8 cellular contexts compared by ENCODE assay signal in the genomic region with DNA sequence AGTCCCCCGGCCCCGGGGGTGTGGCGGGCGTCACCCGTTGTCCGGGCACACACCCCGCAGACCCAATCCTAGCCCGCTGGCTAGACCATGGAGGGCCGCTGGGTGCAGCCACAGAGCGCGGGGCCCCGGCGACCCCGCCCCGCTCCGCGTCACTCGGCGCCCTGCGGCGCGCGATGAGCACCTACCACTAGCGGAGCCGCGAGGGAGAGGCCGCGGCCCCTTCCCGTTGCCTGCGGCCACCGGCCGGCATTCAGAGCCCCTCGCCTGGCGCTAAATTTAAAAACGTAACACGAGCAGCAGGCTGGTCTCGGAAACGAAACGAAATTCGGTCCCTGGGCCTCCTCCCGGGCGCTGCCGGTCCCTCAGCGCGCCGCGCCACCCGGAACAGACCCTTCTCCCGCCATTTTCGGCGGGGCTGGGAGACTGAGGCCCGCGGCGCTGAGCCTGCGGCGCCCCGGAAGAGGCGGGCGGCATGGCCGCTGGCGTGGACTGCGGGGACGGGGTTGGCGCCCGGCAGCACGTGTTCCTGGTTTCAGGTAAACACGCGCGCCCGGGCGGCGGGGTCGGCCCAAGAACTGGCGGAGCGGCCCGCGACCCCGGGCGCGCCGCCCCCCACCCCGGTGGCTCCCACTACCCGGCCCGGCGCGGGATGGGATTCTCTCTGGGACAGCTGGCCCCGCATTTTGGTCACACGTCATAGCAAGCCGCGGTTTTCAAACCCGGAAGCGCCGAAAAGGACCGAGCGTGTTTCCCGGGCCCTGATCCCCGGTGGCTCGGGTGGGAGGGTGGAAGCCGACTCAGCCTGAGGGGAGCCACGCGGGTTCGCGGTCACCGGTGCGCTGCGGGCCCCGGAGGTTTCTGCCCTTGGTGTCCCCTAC. TPM values are rescaled to one million over a fixed set of nuclear protein-coding genes. Genes with fewer than 3 reads are reported as not detected.
A peak's percentile ranks its signal among the peaks of the same experiment; 100 is the strongest.
DNase-seq lines count a peak whose midpoint lies in the region; ATAC-seq, FAIRE-seq and TF ChIP-seq lines count a peak whose summit lies in the region.

A gene with protein sequence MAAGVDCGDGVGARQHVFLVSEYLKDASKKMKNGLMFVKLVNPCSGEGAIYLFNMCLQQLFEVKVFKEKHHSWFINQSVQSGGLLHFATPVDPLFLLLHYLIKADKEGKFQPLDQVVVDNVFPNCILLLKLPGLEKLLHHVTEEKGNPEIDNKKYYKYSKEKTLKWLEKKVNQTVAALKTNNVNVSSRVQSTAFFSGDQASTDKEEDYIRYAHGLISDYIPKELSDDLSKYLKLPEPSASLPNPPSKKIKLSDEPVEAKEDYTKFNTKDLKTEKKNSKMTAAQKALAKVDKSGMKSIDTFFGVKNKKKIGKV (plus strand): TSS at position 187 of the 878 bp plus-strand sequence. CDS start 286 bp downstream, at position 473.

- peak; percentile 64 to 73; a peak in 3 of 4 replicates for TF ChIP-seq POLR2A in HepG2 (IDR thresholded peaks at IDR 0.05; ENCODE audit: insufficient read depth in 1 of 2, low read depth in 2 of 2, low read length in 2 of 2)

- no peaks in the 10 kb centered on the region for H3K36me3 ChIP-seq in HepG2 (replicated peaks in 1 of 2; ENCODE audit: control insufficient read depth in 1 of 2, insufficient read depth in 2 of 2, low read length in 2 of 2)

- no peaks in the 10 kb centered on the region for H3K9me3 Mint-ChIP-seq in activated CD4-positive, alpha-beta T cell treated with anti-CD3 and anti-CD28 coated beads, Interleukin-2, amount 10 ng/mL, durations not matched to agents 24 days and 14 days

- no peak within 1 kb of the TSS for H2AFZ ChIP-seq in HepG2 (ENCODE audit: low read length)

- H3K36me3 Mint-ChIP-seq in activated CD4-positive, alpha-beta T cell treated with anti-CD3 and anti-CD28 coated beads, Interleukin-2, amount 10 ng/mL, durations not matched to agents 24 days and 14 days (ENCODE audit: low read depth), result peaks cover 2% of the 10 kb centered on the region

- peaks cover 4% of the 10 kb centered on the region; the same call in 1 of the 2 replicates for H4K20me1 ChIP-seq in HepG2 (ENCODE audit: insufficient read depth, low read length)

- peak within 1 kb of the TSS; percentile 98 for H3K4me3 Mint-ChIP-seq in activated CD4-positive, alpha-beta T cell treated with anti-CD3 and anti-CD28 coated beads, Interleukin-2, amount 10 ng/mL, durations not matched to agents 24 days and 14 days

- 3% methylated on average over 7 of the region's 107 CpGs for WGBS in HepG2 (ENCODE audit: low lambda C conversion rate)

- POLR2A ChIA-PET in AG04450 (lab: Yijun Ruan, JAX) (no interaction called here), HepG2 (lab: Yijun Ruan, JAX) (no interaction called here)

- peak; percentile 47; the same call in 1 of the 2 replicates for TF ChIP-seq RAD21 in HepG2 (CRISPR knock-in tag; IDR thresholded peaks at IDR 0.05)

- peak within 1 kb of the TSS; percentile 64 for H3K4me3 ChIP-seq in AG04450 (ENCODE audit: low read depth, low read length)
- H3K4me3 ChIP-seq in coronary artery, result peak within 1 kb of the TSS; percentile 85
- H3K4me3 ChIP-seq in HepG2 (replicated peaks in 1 of 3; ENCODE audit: insufficient read depth in 1 of 3, low read depth in 2 of 3, low read length in 3 of 3), result peak within 1 kb of the TSS; percentile 77 to 82 (median 82)

- H3K9me3 ChIP-seq in AG04450 (ENCODE audit: control insufficient read depth, insufficient read depth, low read length) (no peaks in the 10 kb centered on the region), HepG2 (ENCODE audit: low read length) (no peaks in the 10 kb centered on the region)

- peaks cover 28% of the 10 kb centered on the region for H3K4me1 ChIP-seq in HepG2 (ENCODE audit: insufficient read depth, low read length)

- peak within 1 kb of the TSS; percentile 90 for H3K4me2 ChIP-seq in HepG2 (ENCODE audit: low read depth, low read length)

- H3K9ac ChIP-seq in HepG2 (ENCODE audit: insufficient read depth, low read depth, low read length), result peak within 1 kb of the TSS; percentile 80

- DNase-seq in AG04450 (ENCODE audit: low read depth, low spot score) (no peak), NCI-H345 treated with DMSO at 0.1 percent for 48 hours (lab: John Stamatoyannopoulos, UW; ENCODE audit: unreplicated experiment) (peak; percentile 55), coronary artery (ENCODE audit: low spot score) (peak; percentile 82), HepG2 (ENCODE audit: low spot score) (peak; percentile 58)
- DNase-seq in activated CD4-positive, alpha-beta T cell treated with anti-CD3 and anti-CD28 coated beads, Interleukin-2, amount 10 ng/mL, durations not matched to agents 24 days and 14 days, result peak; percentile 93
- peak; percentile 70 for DNase-seq in stimulated activated CD4-positive, alpha-beta T cell treated with anti-CD3 and anti-CD28 coated beads, Interleukin-4, amount 100 ng/mL, for 24 hours

- ATAC-seq in GM18868 (IDR thresholded peaks at IDR 0.05; ENCODE audit: unreplicated experiment) (peak; percentile 80), HG03097 (IDR thresholded peaks at IDR 0.05; ENCODE audit: low FRiP score, unreplicated experiment) (peak; percentile 52), HepG2 (peak; percentile 94)

- H3K27ac Mint-ChIP-seq in activated CD4-positive, alpha-beta T cell treated with anti-CD3 and anti-CD28 coated beads, Interleukin-2, amount 10 ng/mL, durations not matched to agents 24 days and 14 days, result peak within 1 kb of the TSS; percentile 99

- in situ Hi-C loops in HepG2 (cut with HindIII; ENCODE audit: extremely low pct_ligation_motif_present, low pct_unique_long_range_greater_than_20kb), result loop anchor here (10.0 to 25.0 kb wide), 2 partner anchors 935 to 1248 kb away; no protein-coding TSS in a partner anchor

- no peaks in the 10 kb centered on the region for H3K27me3 Mint-ChIP-seq in activated CD4-positive, alpha-beta T cell treated with anti-CD3 and anti-CD28 coated beads, Interleukin-2, amount 10 ng/mL, durations not matched to agents 24 days and 14 days

- peak within 1 kb of the TSS; percentile 69 for H3K27ac ChIP-seq in AG04450 (ENCODE audit: low read depth, low read length)
- H3K27ac ChIP-seq in coronary artery, result peak within 1 kb of the TSS; percentile 87 to 88
- H3K27ac ChIP-seq in HepG2 (ENCODE audit: extremely low read length, insufficient read depth, low read length), result peak within 1 kb of the TSS; percentile 81

- no peaks in the 10 kb centered on the region for H3K27me3 ChIP-seq in AG04450 (ENCODE audit: control insufficient read depth, insufficient read depth, low read length)
- H3K27me3 ChIP-seq in HepG2 (ENCODE audit: control insufficient read depth in 1 of 2, insufficient read depth in 2 of 2, low read length in 2 of 2), result no peaks in the 10 kb centered on the region

- H3K4me1 Mint-ChIP-seq in activated CD4-positive, alpha-beta T cell treated with anti-CD3 and anti-CD28 coated beads, Interleukin-2, amount 10 ng/mL, durations not matched to agents 24 days and 14 days, result peaks cover 32% of the 10 kb centered on the region

- intact Hi-C loops in activated CD4-positive, alpha-beta T cell treated with anti-CD3 and anti-CD28 coated beads, Interleukin-2, amount 10 ng/mL, durations not matched to agents 24 days and 14 days (cut with micrococcal nuclease), result loop anchor here (1.0 to 10.0 kb wide), 6 partner anchors 160 to 974 kb away; partner anchors contain the start of gene SPRYD7
- intact Hi-C loops in HepG2 (cut with micrococcal nuclease; ENCODE audit: unreplicated experiment), result loop anchor here (5.0 kb wide), 1 partner anchor 108 kb away; no protein-coding TSS in a partner anchor

- CTCF ChIA-PET in AG04450 (lab: Charles Lee) (interaction anchor here (0.7 to 1.1 kb wide), 2 partner anchors 98 to 160 kb away, joined by 3 read pairs; no protein-coding TSS in a partner anchor), HepG2 (lab: Yijun Ruan, JAX; ENCODE audit: low intra/inter-chr PET ratio, low total read pairs) (interaction anchor here (1.3 kb wide), 1 partner anchor 160 kb away, joined by 4 read pairs; no protein-coding TSS in a partner anchor)

- no peak for FAIRE-seq in HepG2 (lab: Jason Lieb, UNC)

- H3K79me2 ChIP-seq in HepG2 (ENCODE audit: insufficient read depth, low read length), result peaks cover 13% of the 10 kb centered on the region

- BruUV-seq in HepG2 (replicated peaks; lab: Mats Ljungman, UMichigan), result TSS peak; percentile 79

- TF ChIP-seq CTCF in AG04450 (IDR thresholded peaks at IDR 0.05; ENCODE audit: low read depth, low read length) (no peak; the same call in 1 of the 2 replicates), coronary artery (IDR thresholded peaks at IDR 0.05) (no peak), HepG2 (CRISPR knock-in tag; IDR thresholded peaks at IDR 0.05) (no peak)

- TF ChIP-seq EP300 in HepG2 (IDR thresholded peaks at IDR 0.05; ENCODE audit: low read depth in 2 of 2, low read length in 2 of 2) (no peak), HepG2 (CRISPR knock-in tag; IDR thresholded peaks at IDR 0.05; ENCODE audit: borderline replicate concordance) (no peak)

TF ChIP-seq in HepG2, 621 proteins besides CTCF, POLR2A, EP300 and RAD21 (continues in another document):
- no peak for TF ChIP-seq RELA (CRISPR knock-in tag; IDR thresholded peaks at IDR 0.05)

RNA-seq across cellular contexts. Expression of the gene that starts here (rescaled TPM):
- polyA plus RNA-seq in AG04450 (2011; rRNA removed), result 22.2 and 31.9 TPM in 2 replicates
- polyA minus RNA-seq in AG04450 (2011; rRNA and poly(A)+ RNA removed), result 10.1 and 17.5 TPM in 2 replicates
- total RNA-seq in activated CD4-positive, alpha-beta T cell treated with anti-CD3 and anti-CD28 coated beads, Interleukin-2, amount 10 ng/mL, durations not matched to agents 24 days and 14 days, result 57.9 and 61.0 TPM in 2 replicates
- total RNA-seq in HepG2 (2016; rRNA removed; fragmentation: Illumina TruSeq; extraction: Trizol), result 55.4 and 60.0 TPM in 2 replicates
- total RNA-seq in HepG2 (2016; cell fraction: cytosol; rRNA removed; fragmentation: Illumina TruSeq; extraction: Trizol; ENCODE audit: low read depth), result 91.2 and 92.3 TPM in 2 replicates
- total RNA-seq in HepG2 (2016; cell fraction: insoluble cytoplasmic fraction; rRNA removed; fragmentation: Illumina TruSeq; extraction: Trizol), result 54.1 and 63.4 TPM in 2 replicates
- 73.7 and 77.0 TPM in 2 replicates for total RNA-seq in HepG2 (2016; cell fraction: membrane; rRNA removed; fragmentation: Illumina TruSeq; extraction: Trizol)
- total RNA-seq in HepG2 (2016; cell fraction: nucleus; rRNA removed; fragmentation: Illumina TruSeq; extraction: Trizol), result 39.0 and 45.0 TPM in 2 replicates
- 11.4 and 17.2 TPM in 2 replicates for polyA plus RNA-seq in HepG2 (2011; rRNA removed)
- 4.6 and 7.0 TPM in 2 replicates for polyA plus RNA-seq in HepG2 (2011; cell fraction: cytosol; rRNA removed)
- 8.4 and 9.0 TPM in 2 replicates for polyA plus RNA-seq in HepG2 (2011; cell fraction: nucleus; rRNA removed)
- 18.6 and 20.3 TPM in 2 replicates for polyA plus RNA-seq in HepG2 (2012)
- polyA plus RNA-seq in HepG2 (2016; cell fraction: cytosol; fragmentation: Illumina TruSeq; extraction: Trizol; ENCODE audit: low read depth), result 48.3 and 56.0 TPM in 2 replicates
- polyA plus RNA-seq in HepG2 (2016; cell fraction: insoluble cytoplasmic fraction; fragmentation: Illumina TruSeq; extraction: Trizol; ENCODE audit: low read depth), result 54.7 and 55.2 TPM in 2 replicates
- polyA plus RNA-seq in HepG2 (2016; cell fraction: membrane; fragmentation: Illumina TruSeq; extraction: Trizol; ENCODE audit: low read depth), result 58.3 and 59.3 TPM in 2 replicates
- 36.5 and 45.3 TPM in 2 replicates for polyA plus RNA-seq in HepG2 (2016; cell fraction: nucleus; fragmentation: Illumina TruSeq; extraction: Trizol; ENCODE audit: insufficient read depth, low read depth)
- 6.6 and 14.1 TPM in 2 replicates for polyA minus RNA-seq in HepG2 (2011; rRNA and poly(A)+ RNA removed; ENCODE audit: low replicate concordance)
- polyA minus RNA-seq in HepG2 (2011; cell fraction: cytosol; rRNA and poly(A)+ RNA removed), result 7.3 and 8.9 TPM in 2 replicates
- polyA minus RNA-seq in HepG2 (2011; cell fraction: nucleus; rRNA and poly(A)+ RNA removed), result 51.9 and 53.7 TPM in 2 replicates
